In genomic region chr11:100905684-100906083, GRCh38 we compare ENCODE assay signal across 9 cellular contexts.
"Had no signal": no experiment of that assay in that cellular context is flagged by ENCODE, and none has a peak within 500 bp of the region (broad histone marks: within the 10 kb centered on the region; RNA-seq: fewer than 3 reads in every experiment).

No MANE protein-coding gene starts in this region.

- H3K9me3 Mint-ChIP-seq: HFFc6, IgD-negative memory B cell had no signal

- H3K36me3 ChIP-seq: HAP-1 had no signal

- ATAC-seq: HCT116 had no signal

- H2AFZ ChIP-seq: GM23248 had no signal

- H3K9me3 ChIP-seq: HAP-1 had no signal

- H3K27ac Mint-ChIP-seq: HFFc6 had no signal

- H3K27ac ChIP-seq: GM23248, HL-60 had no signal

- H3K4me3 Mint-ChIP-seq: HFFc6, IgD-negative memory B cell had no signal

- DNase-seq: GM23248, GOT3, H7, HFFc6, KBM-7 had no signal

- H3K27me3 Mint-ChIP-seq: IgD-negative memory B cell had no signal

- H3K4me3 ChIP-seq: GM23248, HAP-1 had no signal

- H3K9ac ChIP-seq: GM23248 had no signal
